ENCODE assay signal across 8 cellular contexts in genomic region chr21:43362306-43362927, GRCh38.
DNase-seq lines count a peak whose midpoint lies in the region; ATAC-seq and TF ChIP-seq lines count a peak whose summit lies in the region.

No MANE protein-coding gene starts in this region.

- no peaks in the 10 kb centered on the region for H3K36me3 Mint-ChIP-seq in CD4-positive, CD25-positive, alpha-beta regulatory T cell
- no peaks in the 10 kb centered on the region for H3K36me3 Mint-ChIP-seq in activated T-helper 2 cell treated with anti-CD3 and anti-CD28 coated beads, Interferon-gamma antibody, Interleukin-2, Interleukin-4, amounts not matched to agents 10 μg/mL and 5 μg/mL and 100 μg/mL, durations not matched to agents 14 hours and 24 hours and 36 hours (ENCODE audit: low read depth)

- peak overlapping the region; percentile 39 for H3K9ac ChIP-seq in NT2/D1 (ENCODE audit: insufficient read length, low read depth)

- peak; percentile 93 to 94 for ATAC-seq in CD4-positive, CD25-positive, alpha-beta regulatory T cell (ENCODE audit: low read depth in 2 of 2)
- peak; percentile 51 for ATAC-seq in GM21528 (IDR thresholded peaks at IDR 0.05; ENCODE audit: low FRiP score, unreplicated experiment)

- no peaks in the 10 kb centered on the region for H3K36me3 ChIP-seq in CD4-positive, CD25-positive, alpha-beta regulatory T cell (ENCODE audit: control insufficient read depth, insufficient read depth, low read length)
- no peaks in the 10 kb centered on the region for H3K36me3 ChIP-seq in NT2/D1 (ENCODE audit: insufficient read depth, insufficient read length, low read length)
- H3K36me3 ChIP-seq in tibial nerve: no peaks in the 10 kb centered on the region

- H3K4me3 ChIP-seq in CD4-positive, CD25-positive, alpha-beta regulatory T cell (ENCODE audit: low read depth, low read length): peak overlapping the region; percentile 57
- H3K4me3 ChIP-seq in NT2/D1 (ENCODE audit: insufficient read length, low read depth) (no peak overlapping the region), foreskin fibroblast (ENCODE audit: low read depth in 1 of 2, low read length in 2 of 2) (peak overlapping the region; percentile 13 to 16), tibial nerve (peak overlapping the region in 2 of 4 donors; percentile 26)

- H3K27me3 ChIP-seq in CD4-positive, CD25-positive, alpha-beta regulatory T cell (ENCODE audit: control insufficient read depth, insufficient read depth, low read length): no peaks in the 10 kb centered on the region
- H3K27me3 ChIP-seq in NT2/D1 (ENCODE audit: insufficient read depth, insufficient read length) (peaks cover 13% of the 10 kb centered on the region), tibial nerve (no peaks in the 10 kb centered on the region)

- no peak for TF ChIP-seq POLR2A in tibial nerve (IDR thresholded peaks at IDR 0.05)

- H3K27ac ChIP-seq in CD4-positive, CD25-positive, alpha-beta regulatory T cell (ENCODE audit: insufficient read depth, low read length, poor library complexity, severe bottlenecking): peak overlapping the region; percentile 93
- H3K27ac ChIP-seq in tibial nerve: peak overlapping the region in 3 of 4 donors; percentile 58 to 81 (median 73)

- H3K4me3 Mint-ChIP-seq in CD4-positive, CD25-positive, alpha-beta regulatory T cell: peak overlapping the region; percentile 71 to 92 (median 86)
- peak overlapping the region; percentile 77 for H3K4me3 Mint-ChIP-seq in activated T-helper 2 cell treated with anti-CD3 and anti-CD28 coated beads, Interferon-gamma antibody, Interleukin-2, Interleukin-4, amounts not matched to agents 10 μg/mL and 5 μg/mL and 100 μg/mL, durations not matched to agents 14 hours and 24 hours and 36 hours (ENCODE audit: low read depth)

- 11 to 15% methylated on average over 27 to 32 of the region's 37 CpGs for WGBS in tibial nerve, 2 donors

- peaks cover 0 to 23% (median 17%) of the 10 kb centered on the region in 4 donors for H3K4me1 Mint-ChIP-seq in CD4-positive, CD25-positive, alpha-beta regulatory T cell
- H3K4me1 Mint-ChIP-seq in activated T-helper 2 cell treated with anti-CD3 and anti-CD28 coated beads, Interferon-gamma antibody, Interleukin-2, Interleukin-4, amounts not matched to agents 10 μg/mL and 5 μg/mL and 100 μg/mL, durations not matched to agents 14 hours and 24 hours and 36 hours (ENCODE audit: low read depth): peaks cover 21% of the 10 kb centered on the region

- no peaks in the 10 kb centered on the region for H3K27me3 Mint-ChIP-seq in CD4-positive, CD25-positive, alpha-beta regulatory T cell
- H3K27me3 Mint-ChIP-seq in activated T-helper 2 cell treated with anti-CD3 and anti-CD28 coated beads, Interferon-gamma antibody, Interleukin-2, Interleukin-4, amounts not matched to agents 10 μg/mL and 5 μg/mL and 100 μg/mL, durations not matched to agents 14 hours and 24 hours and 36 hours (ENCODE audit: low read depth): peaks cover 4% of the 10 kb centered on the region

- H3K9me3 Mint-ChIP-seq in CD4-positive, CD25-positive, alpha-beta regulatory T cell: no peaks in the 10 kb centered on the region
- no peaks in the 10 kb centered on the region for H3K9me3 Mint-ChIP-seq in activated T-helper 2 cell treated with anti-CD3 and anti-CD28 coated beads, Interferon-gamma antibody, Interleukin-2, Interleukin-4, amounts not matched to agents 10 μg/mL and 5 μg/mL and 100 μg/mL, durations not matched to agents 14 hours and 24 hours and 36 hours

- peaks cover 23% of the 10 kb centered on the region for H3K4me1 ChIP-seq in CD4-positive, CD25-positive, alpha-beta regulatory T cell (ENCODE audit: control insufficient read depth, insufficient read depth, low read length, poor library complexity, severe bottlenecking)
- H3K4me1 ChIP-seq in NT2/D1 (ENCODE audit: insufficient read depth, insufficient read length) (peaks cover 29% of the 10 kb centered on the region), tibial nerve (peaks cover 0 to 18% (median 5%) of the 10 kb centered on the region in 4 donors)

- TF ChIP-seq EP300 in tibial nerve (IDR thresholded peaks at IDR 0.05): peak; percentile 46 to 55

- intact Hi-C loops in activated T-helper 2 cell treated with anti-CD3 and anti-CD28 coated beads, Interferon-gamma antibody, Interleukin-2, Interleukin-4, amounts not matched to agents 10 μg/mL and 5 μg/mL and 100 μg/mL, durations not matched to agents 14 hours and 24 hours and 36 hours (cut with micrococcal nuclease): no loop called here
- intact Hi-C loops in posterior cingulate gyrus (cut with DNase I): no loop called here

- TF ChIP-seq CTCF in foreskin fibroblast (IDR thresholded peaks at IDR 0.05; ENCODE audit: low read depth, low read length): no peak
- no peak for TF ChIP-seq CTCF in tibial nerve (IDR thresholded peaks at IDR 0.05)

- DNase-seq in CD4-positive, CD25-positive, alpha-beta regulatory T cell: peak; percentile 81 to 92 (median 89)
- DNase-seq in NT2/D1 (ENCODE audit: low read depth, low spot score) (no peak), foreskin fibroblast (peak; percentile 77 to 85), posterior cingulate gyrus (peak; percentile 29 to 95 (median 57)), tibial nerve (ENCODE audit: low spot score in 2 of 2) (peak; percentile 63 to 64), HuH-7.5 (ENCODE audit: low spot score) (no peak)
- peak; percentile 65 for DNase-seq in activated T-helper 2 cell treated with anti-CD3 and anti-CD28 coated beads, Interferon-gamma antibody, Interleukin-2, Interleukin-4, amounts not matched to agents 10 μg/mL and 5 μg/mL and 100 μg/mL, durations not matched to agents 14 hours and 24 hours and 36 hours (ENCODE audit: low spot score)

- peak overlapping the region; percentile 79 to 99 (median 99) for H3K27ac Mint-ChIP-seq in CD4-positive, CD25-positive, alpha-beta regulatory T cell
- H3K27ac Mint-ChIP-seq in activated T-helper 2 cell treated with anti-CD3 and anti-CD28 coated beads, Interferon-gamma antibody, Interleukin-2, Interleukin-4, amounts not matched to agents 10 μg/mL and 5 μg/mL and 100 μg/mL, durations not matched to agents 14 hours and 24 hours and 36 hours: peak overlapping the region; percentile 77

- H3K9me3 ChIP-seq in CD4-positive, CD25-positive, alpha-beta regulatory T cell (ENCODE audit: control insufficient read depth in 2 of 2, low read length in 2 of 2): no peaks in the 10 kb centered on the region
- H3K9me3 ChIP-seq in NT2/D1 (ENCODE audit: insufficient read depth, low read length) (no peaks in the 10 kb centered on the region), tibial nerve (no peaks in the 10 kb centered on the region)

Comparison
In these comparisons a context has a peak if more than half of its experiments do, and no peak if none do; other contexts are left out.
1. DNase-seq: peak in CD4-positive, CD25-positive, alpha-beta regulatory T cell (3 of 3), activated T-helper 2 cell treated with anti-CD3 and anti-CD28 coated beads, Interferon-gamma antibody, Interleukin-2, Interleukin-4, amounts not matched to agents 10 μg/mL and 5 μg/mL and 100 μg/mL, durations not matched to agents 14 hours and 24 hours and 36 hours (single experiment), foreskin fibroblast (2 of 2), posterior cingulate gyrus (10 of 10) and tibial nerve (2 of 2); none in NT2/D1 (single experiment) and HuH-7.5 (single experiment).